ENCODE assay signal across 6 cellular contexts in genomic region chr14:106706488-106706887, GRCh38.
DNase-seq lines count a peak whose midpoint lies in the region; ATAC-seq and TF ChIP-seq lines count a peak whose summit lies in the region.
"Not testable (repeated sequence)": the region's sequence is repeated elsewhere in the genome, so short reads cannot be mapped to it uniquely, and the experiment has no call there.

No MANE protein-coding gene starts in this region.

- H3K36me3 Mint-ChIP-seq in activated B cell treated with CpG ODN at 0.5 μM for 24 hours (ENCODE audit: low read depth); activated T-helper 17 cell treated with anti-CD3 and anti-CD28 coated beads, Interleukin-2, amount 50 U/mL, for 72 hours (ENCODE audit: low read depth); effector memory CD8-positive, alpha-beta T cell (ENCODE audit: insufficient read depth): not testable (repeated sequence)

- intact Hi-C loops in activated B cell treated with CpG ODN at 0.5 μM for 24 hours (cut with micrococcal nuclease): not testable (repeated sequence)

- H3K27ac Mint-ChIP-seq in activated B cell treated with CpG ODN at 0.5 μM for 24 hours; activated T-helper 17 cell treated with anti-CD3 and anti-CD28 coated beads, Interleukin-2, amount 50 U/mL, for 72 hours; effector memory CD8-positive, alpha-beta T cell: not testable (repeated sequence)

- not testable (repeated sequence) for H3K4me3 ChIP-seq in GM12865 (ENCODE audit: low read depth, low read length); NB4 (ENCODE audit: low read depth, low read length)

- DNase-seq in GM12865 (ENCODE audit: low read depth); activated B cell treated with CpG ODN at 0.5 μM for 24 hours; effector memory CD8-positive, alpha-beta T cell: not testable (repeated sequence)
- DNase-seq in KBM-7 (peak; percentile 22), NB4 (ENCODE audit: low read depth) (peak; percentile 11)

- not testable (repeated sequence) for H3K9me3 Mint-ChIP-seq in activated B cell treated with CpG ODN at 0.5 μM for 24 hours; activated T-helper 17 cell treated with anti-CD3 and anti-CD28 coated beads, Interleukin-2, amount 50 U/mL, for 72 hours; effector memory CD8-positive, alpha-beta T cell

- H3K4me3 Mint-ChIP-seq in activated B cell treated with CpG ODN at 0.5 μM for 24 hours; activated T-helper 17 cell treated with anti-CD3 and anti-CD28 coated beads, Interleukin-2, amount 50 U/mL, for 72 hours; effector memory CD8-positive, alpha-beta T cell: not testable (repeated sequence)

- POLR2A ChIA-PET in activated B cell treated with CpG ODN at 0.5 μM for 24 hours (lab: Charles Lee): not testable (repeated sequence)

- in situ Hi-C loops in KBM-7 (cut with MboI; ENCODE audit: low pct_unique_long_range_greater_than_20kb, low sequenced_read_pairs): not testable (repeated sequence)

- TF ChIP-seq CTCF in GM12865 (IDR thresholded peaks at IDR 0.05; ENCODE audit: insufficient read depth, low read depth, low read length, missing control alignments): peak; percentile 18
- TF ChIP-seq CTCF in NB4 (IDR thresholded peaks at IDR 0.05; ENCODE audit: low read depth, low read length); activated B cell treated with CpG ODN at 0.5 μM for 24 hours (IDR thresholded peaks at IDR 0.05): not testable (repeated sequence)

- not testable (repeated sequence) for H3K27me3 Mint-ChIP-seq in activated B cell treated with CpG ODN at 0.5 μM for 24 hours; activated T-helper 17 cell treated with anti-CD3 and anti-CD28 coated beads, Interleukin-2, amount 50 U/mL, for 72 hours; effector memory CD8-positive, alpha-beta T cell

- peak; percentile 65 for ATAC-seq in activated B cell treated with CpG ODN at 0.5 μM for 24 hours (ENCODE audit: low read depth)
- peak; percentile 28 for ATAC-seq in activated T-helper 17 cell treated with anti-CD3 and anti-CD28 coated beads, Interleukin-2, amount 50 U/mL, for 72 hours (replicated peaks)
- peak; percentile 43 for ATAC-seq in effector memory CD8-positive, alpha-beta T cell (replicated peaks)

- peaks cover 11% of the 10 kb centered on the region for H3K4me1 Mint-ChIP-seq in activated B cell treated with CpG ODN at 0.5 μM for 24 hours
- not testable (repeated sequence) for H3K4me1 Mint-ChIP-seq in activated T-helper 17 cell treated with anti-CD3 and anti-CD28 coated beads, Interleukin-2, amount 50 U/mL, for 72 hours; effector memory CD8-positive, alpha-beta T cell (ENCODE audit: low read depth in 2 of 2)

- CTCF ChIA-PET in activated B cell treated with CpG ODN at 0.5 μM for 24 hours (lab: Charles Lee): not testable (repeated sequence)

- TF ChIP-seq POLR2A in NB4 (IDR thresholded peaks at IDR 0.05; ENCODE audit: extremely low read depth, insufficient read length): not testable (repeated sequence)
